ENCODE assay signal across 9 cellular contexts in genomic region chr10:133356953-133357292, GRCh38. TPM values are rescaled to one million over a fixed set of nuclear protein-coding genes. Genes with fewer than 3 reads are reported as not detected.
DNase-seq lines count a peak whose midpoint lies in the region; TF ChIP-seq lines count a peak whose summit lies in the region.
"Had no signal": no experiment of that assay in that cellular context is flagged by ENCODE, and none has a peak within 500 bp of the region (broad histone marks: within the 10 kb centered on the region; RNA-seq: fewer than 3 reads in every experiment).

No MANE protein-coding gene starts in this region.

- intact Hi-C loops in spleen (cut with DNase I; ENCODE audit: low total_unique reads), result no loop called here

- peak; percentile 40 for DNase-seq in DMS 273 (lab: John Stamatoyannopoulos, UW; ENCODE audit: unreplicated experiment)
- DNase-seq in DMS 273 treated with DMSO at 0.1 percent for 48 hours (lab: John Stamatoyannopoulos, UW), result no peak
- DNase-seq in activated CD4-positive, alpha-beta memory T cell treated with anti-CD3 and anti-CD28 coated beads, Interleukin-2, amount 10 ng/mL, durations not matched to agents 7 days and 5 days, result no peak
- DNase-seq in spleen, result no peak
- no peak for DNase-seq in NCI-H1436 treated with DMSO at 0.1 percent for 48 hours (lab: John Stamatoyannopoulos, UW)
- no peak for DNase-seq in NCI-H526 treated with DMSO at 0.1 percent for 48 hours (lab: John Stamatoyannopoulos, UW)
- DNase-seq in A172 (ENCODE audit: low spot score), result no peak

- no peak for TF ChIP-seq POLR2A in spleen (IDR thresholded peaks at IDR 0.05)

- no peaks in the 10 kb centered on the region for H3K36me3 Mint-ChIP-seq in activated CD4-positive, alpha-beta memory T cell treated with anti-CD3 and anti-CD28 coated beads, Interleukin-2, amount 10 ng/mL, durations not matched to agents 7 days and 5 days (ENCODE audit: low read depth)

- POLR2A ChIA-PET in activated CD4-positive, alpha-beta memory T cell treated with anti-CD3 and anti-CD28 coated beads, Interleukin-2, amount 10 ng/mL, durations not matched to agents 7 days and 5 days (lab: Charles Lee), result interaction anchor here (0.8 to 3.6 kb wide), 5 partner anchors 16 to 44 kb away, joined by 3 to 12 read pairs (median 4); partner anchors contain the start of genes CALY, ECHS1 and PAOX

- no peaks in the 10 kb centered on the region for H3K9me3 Mint-ChIP-seq in activated CD4-positive, alpha-beta memory T cell treated with anti-CD3 and anti-CD28 coated beads, Interleukin-2, amount 10 ng/mL, durations not matched to agents 7 days and 5 days

- H3K4me3 Mint-ChIP-seq in activated CD4-positive, alpha-beta memory T cell treated with anti-CD3 and anti-CD28 coated beads, Interleukin-2, amount 10 ng/mL, durations not matched to agents 7 days and 5 days, result peak overlapping the region; percentile 69

- CTCF ChIA-PET in activated CD4-positive, alpha-beta memory T cell treated with anti-CD3 and anti-CD28 coated beads, Interleukin-2, amount 10 ng/mL, durations not matched to agents 7 days and 5 days (lab: Charles Lee), result no interaction called here

- H3K27ac Mint-ChIP-seq in activated CD4-positive, alpha-beta memory T cell treated with anti-CD3 and anti-CD28 coated beads, Interleukin-2, amount 10 ng/mL, durations not matched to agents 7 days and 5 days, result no peak overlapping the region

- H3K36me3 ChIP-seq in iPS-15b (ENCODE audit: control insufficient read depth, insufficient read depth, low read length), result peaks cover 13% of the 10 kb centered on the region
- H3K36me3 ChIP-seq in spleen, result peaks cover 0 to 22% (median under 1%) of the 10 kb centered on the region in 6 donors

- no peaks in the 10 kb centered on the region for H3K4me1 Mint-ChIP-seq in activated CD4-positive, alpha-beta memory T cell treated with anti-CD3 and anti-CD28 coated beads, Interleukin-2, amount 10 ng/mL, durations not matched to agents 7 days and 5 days

- H3K27ac ChIP-seq in spleen, result peak overlapping the region in 5 of 8 donors; percentile 62 to 89 (median 84)

- peak overlapping the region; percentile 60 for H3K9ac ChIP-seq in iPS-15b (ENCODE audit: low read depth, low read length)

- TF ChIP-seq CTCF in spleen (IDR thresholded peaks at IDR 0.05 in 8 of 11, conservative IDR thresholded peaks at IDR 0.05 in 3 of 11), result no peak

- H3K27me3 Mint-ChIP-seq in activated CD4-positive, alpha-beta memory T cell treated with anti-CD3 and anti-CD28 coated beads, Interleukin-2, amount 10 ng/mL, durations not matched to agents 7 days and 5 days, result no peaks in the 10 kb centered on the region

- H3K9me3 ChIP-seq in iPS-15b (ENCODE audit: control insufficient read depth, insufficient read depth, low read length) (no peaks in the 10 kb centered on the region), spleen (no peaks in the 10 kb centered on the region)

- peaks cover 6% of the 10 kb centered on the region for H3K27me3 ChIP-seq in iPS-15b (ENCODE audit: control insufficient read depth, insufficient read depth, low read length)
- no peaks in the 10 kb centered on the region for H3K27me3 ChIP-seq in spleen (replicated peaks in 1 of 7)

- H3K4me1 ChIP-seq in iPS-15b (ENCODE audit: control insufficient read depth, insufficient read depth, low read length) (no peaks in the 10 kb centered on the region), spleen (peaks cover 8 to 43% (median 20%) of the 10 kb centered on the region in 6 donors)

- WGBS in spleen, 5 donors, result 33 to 41% (median 36%) methylated on average over 8 to 17 of the region's 17 CpGs

- H3K4me3 ChIP-seq in iPS-15b (ENCODE audit: low read depth, low read length), result peak overlapping the region; percentile 68
- peak overlapping the region; percentile 44 to 85 (median 56) for H3K4me3 ChIP-seq in spleen

RNA-seq across cellular contexts. Expression of gene FUOM, which starts 0.9 kb away (rescaled TPM):
- total RNA-seq in activated CD4-positive, alpha-beta memory T cell treated with anti-CD3 and anti-CD28 coated beads, Interleukin-2, amount 10 ng/mL, durations not matched to agents 7 days and 5 days, result 10 to 100 TPM; 11.2 to 11.4 TPM
- total RNA-seq in spleen, result 10 to 100 TPM; 25.3 to 36.5 (median 27.7) TPM
- 10 to 100 TPM; 43.8 to 79.6 (median 47.9) TPM for polyA plus RNA-seq in spleen
- total RNA-seq in A172 (2014; rRNA removed; shearing (Covaris generic)), result 6.6 and 9.6 TPM in 2 replicates

RNA-seq across cellular contexts. Expression of gene PRAP1, which starts 9.8 kb away (rescaled TPM):
- not detected for total RNA-seq in activated CD4-positive, alpha-beta memory T cell treated with anti-CD3 and anti-CD28 coated beads, Interleukin-2, amount 10 ng/mL, durations not matched to agents 7 days and 5 days
- total RNA-seq in spleen, result not detected
- not detected for polyA plus RNA-seq in spleen
- total RNA-seq in A172 (2014; rRNA removed; shearing (Covaris generic)), result 0.60 TPM in 1 of 2 replicates, not detected in the other
- total RNA-seq: renal cortical epithelial cell had no signal

RNA-seq across cellular contexts. Expression of gene ECHS1, which starts 16.2 kb away (rescaled TPM):
- total RNA-seq in activated CD4-positive, alpha-beta memory T cell treated with anti-CD3 and anti-CD28 coated beads, Interleukin-2, amount 10 ng/mL, durations not matched to agents 7 days and 5 days, result 10 to 100 TPM; 31.3 to 31.6 TPM
- 10 to 100 TPM; 29.8 to 46.2 (median 44.8) TPM for total RNA-seq in spleen
- 10 to 100 TPM; 54.8 to 81.2 (median 62.7) TPM for polyA plus RNA-seq in spleen
- 102 and 108 TPM in 2 replicates for total RNA-seq in A172 (2014; rRNA removed; shearing (Covaris generic))

RNA-seq across cellular contexts. Expression of gene CALY, which starts 20.2 kb away (rescaled TPM):
- total RNA-seq in activated CD4-positive, alpha-beta memory T cell treated with anti-CD3 and anti-CD28 coated beads, Interleukin-2, amount 10 ng/mL, durations not matched to agents 7 days and 5 days, result not detected
- total RNA-seq in spleen, result 1 to 10 TPM in 3 of 7 donors, under 1 TPM in 3, not detected in 1; 0.30 to 3.4 (median 0.94) TPM
- under 1 TPM; 0.04 to 0.12 (median 0.10) TPM for polyA plus RNA-seq in spleen
- total RNA-seq in A172 (2014; rRNA removed; shearing (Covaris generic)), result not detected in 2 replicates
- total RNA-seq: renal cortical epithelial cell had no signal

RNA-seq across cellular contexts. Expression of gene PAOX, which starts 22.1 kb away (rescaled TPM):
- total RNA-seq in activated CD4-positive, alpha-beta memory T cell treated with anti-CD3 and anti-CD28 coated beads, Interleukin-2, amount 10 ng/mL, durations not matched to agents 7 days and 5 days, result 1 to 10 TPM; 5.9 to 7.8 TPM
- 10 to 100 TPM; 16.2 to 34.0 (median 22.8) TPM for total RNA-seq in spleen
- polyA plus RNA-seq in spleen, result 10 to 100 TPM; 15.4 to 26.0 (median 19.3) TPM
- total RNA-seq in A172 (2014; rRNA removed; shearing (Covaris generic)), result 5.3 and 6.1 TPM in 2 replicates
